In genomic region chr15:63363292-63363691, GRCh38 we compare ENCODE assay signal across 25 cellular contexts. TPM values are rescaled to one million over a fixed set of nuclear protein-coding genes. Genes with fewer than 3 reads are reported as not detected.
"Had no signal": no experiment of that assay in that cellular context is flagged by ENCODE, and none has a peak within 500 bp of the region (broad histone marks: within the 10 kb centered on the region; RNA-seq: fewer than 3 reads in every experiment).

No MANE protein-coding gene starts in this region.

- H3K9me3 ChIP-seq: breast epithelium, colonic mucosa, esophagus squamous epithelium, gastrocnemius medialis, left lung, ovary, prostate gland, tibial artery had no signal

- H3K27ac Mint-ChIP-seq: activated naive CD8-positive, alpha-beta T cell treated with anti-CD3 and anti-CD28 coated beads for 36 hours; natural killer cell treated with Interleukin-12 subunit alpha and Interleukin-12 subunit beta and Interleukin-15 and Interleukin-18, amount 100 ng/mL, for 72 hours; stimulated activated naive CD8-positive, alpha-beta T cell treated with anti-CD3 and anti-CD28 coated beads, Interleukin-15, amount 100 ng/mL, for 72 hours had no signal

- H3K4me1 Mint-ChIP-seq: activated naive CD8-positive, alpha-beta T cell treated with anti-CD3 and anti-CD28 coated beads for 36 hours; central memory CD8-positive, alpha-beta T cell; stimulated activated naive CD8-positive, alpha-beta T cell treated with anti-CD3 and anti-CD28 coated beads, Interleukin-15, amount 100 ng/mL, for 72 hours had no signal

- H3K4me3 ChIP-seq: breast epithelium, colonic mucosa, dorsolateral prefrontal cortex, esophagus squamous epithelium, gastrocnemius medialis, left lung, ovary, prostate gland, tibial artery had no signal

- H3K4me1 ChIP-seq: left lung, prostate gland, tibial artery had no signal

- H3K4me3 Mint-ChIP-seq: activated naive CD8-positive, alpha-beta T cell treated with anti-CD3 and anti-CD28 coated beads for 36 hours; central memory CD8-positive, alpha-beta T cell; natural killer cell treated with Interleukin-12 subunit alpha and Interleukin-12 subunit beta and Interleukin-15 and Interleukin-18, amount 100 ng/mL, for 72 hours; stimulated activated naive CD8-positive, alpha-beta T cell treated with anti-CD3 and anti-CD28 coated beads, Interleukin-15, amount 100 ng/mL, for 72 hours had no signal

- H3K27ac ChIP-seq: breast epithelium, colonic mucosa, dorsolateral prefrontal cortex, esophagus squamous epithelium, gastrocnemius medialis, left lung, ovary, prostate gland, tibial artery, WERI-Rb-1 had no signal

- FAIRE-seq: astrocyte had no signal

- H3K36me3 ChIP-seq: breast epithelium, colonic mucosa, gastrocnemius medialis, left lung, ovary, prostate gland, tibial artery, WERI-Rb-1 had no signal

- ATAC-seq: gastrocnemius medialis; left lung; natural killer cell treated with Interleukin-12 subunit alpha and Interleukin-12 subunit beta and Interleukin-15 and Interleukin-18, amount 100 ng/mL, for 72 hours; right cardiac atrium; stimulated activated naive CD8-positive, alpha-beta T cell treated with anti-CD3 and anti-CD28 coated beads, Interleukin-15, amount 100 ng/mL, for 72 hours had no signal

- H3K27me3 ChIP-seq: breast epithelium, colonic mucosa, dorsolateral prefrontal cortex, esophagus squamous epithelium, gastrocnemius medialis, left lung, ovary, tibial artery had no signal

- H3K9me3 Mint-ChIP-seq: activated naive CD8-positive, alpha-beta T cell treated with anti-CD3 and anti-CD28 coated beads for 36 hours; central memory CD8-positive, alpha-beta T cell; natural killer cell treated with Interleukin-12 subunit alpha and Interleukin-12 subunit beta and Interleukin-15 and Interleukin-18, amount 100 ng/mL, for 72 hours; stimulated activated naive CD8-positive, alpha-beta T cell treated with anti-CD3 and anti-CD28 coated beads, Interleukin-15, amount 100 ng/mL, for 72 hours had no signal

- DNase-seq: activated CD4-positive, alpha-beta T cell treated with anti-CD3 and anti-CD28 coated beads for 1 hour; activated naive CD4-positive, alpha-beta T cell treated with Interleukin-2 at 50 U/mL for 16 hours; activated naive CD8-positive, alpha-beta T cell treated with anti-CD3 and anti-CD28 coated beads for 36 hours; activated T-cell treated with anti-CD3 and anti-CD28 coated beads, Interleukin-2, amount 50 U/mL, for 1 hour; colonic mucosa; dorsolateral prefrontal cortex; esophagus squamous epithelium; gastrocnemius medialis; hippocampal formation; kidney glomerular epithelial cell; left lung; midbrain; ovary; stimulated activated CD4-positive, alpha-beta T cell treated with anti-CD3 and anti-CD28 coated beads, Interleukin-12 subunit alpha, Interleukin-12 subunit beta, amount 100 ng/mL, for 4 hours; stimulated activated CD4-positive, alpha-beta T cell treated with anti-CD3 and anti-CD28 coated beads, Interleukin-4, amount 100 ng/mL, for 4 hours; stimulated activated naive CD8-positive, alpha-beta T cell treated with anti-CD3 and anti-CD28 coated beads, Interleukin-15, amount 100 ng/mL, for 72 hours; tibial artery; WERI-Rb-1 had no signal

- H3K27me3 Mint-ChIP-seq: activated naive CD8-positive, alpha-beta T cell treated with anti-CD3 and anti-CD28 coated beads for 36 hours had no signal

- H3K36me3 Mint-ChIP-seq: activated naive CD8-positive, alpha-beta T cell treated with anti-CD3 and anti-CD28 coated beads for 36 hours; natural killer cell treated with Interleukin-12 subunit alpha and Interleukin-12 subunit beta and Interleukin-15 and Interleukin-18, amount 100 ng/mL, for 72 hours had no signal

RNA-seq across cellular contexts. Expression of gene CA12, which starts 18.4 kb away (rescaled TPM):
- total RNA-seq: natural killer cell treated with Interleukin-12 subunit alpha and Interleukin-12 subunit beta and Interleukin-15 and Interleukin-18, amount 100 ng/mL, for 72 hours; T-helper 1 cell treated with Interleukin-12 subunit alpha and Interleukin-12 subunit beta and Interleukin-4 antibody, amounts not matched to agents 30 ng/mL and 1 ng/mL, for 36 hours had no signal
